In the genomic region with DNA sequence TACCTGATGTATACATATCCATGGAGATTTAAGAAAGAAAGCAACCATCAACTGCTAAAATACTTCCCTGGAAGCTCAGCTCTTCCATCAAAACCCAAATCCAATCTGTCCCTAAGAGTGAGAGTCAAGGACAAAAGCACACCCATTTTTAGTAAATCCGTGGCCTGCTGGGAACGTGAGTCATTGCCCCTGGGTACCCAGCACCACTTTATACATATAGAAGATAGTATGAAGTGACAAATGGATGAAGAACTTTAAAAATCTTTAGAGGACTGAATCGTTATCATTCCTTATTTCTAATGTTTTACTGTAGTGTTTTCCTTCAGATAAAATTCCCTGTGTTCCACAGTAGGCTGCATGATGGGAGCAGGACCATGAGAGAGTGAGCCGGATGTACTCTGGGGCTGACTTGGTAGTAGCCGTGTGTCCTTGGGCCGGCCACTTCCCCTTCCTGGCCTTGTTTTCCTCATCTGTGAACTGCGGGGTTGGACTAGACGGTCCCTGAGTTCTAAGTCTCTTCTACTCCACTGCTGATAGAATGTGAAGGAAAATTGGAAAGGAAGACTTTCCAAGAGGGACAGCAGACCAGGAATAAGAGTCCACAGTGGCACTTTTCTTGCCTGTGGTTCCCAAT, we compare ENCODE assay signal across 17 cellular contexts. TPM values are rescaled to one million over a fixed set of nuclear protein-coding genes. Genes with fewer than 3 reads are reported as not detected.
A peak's percentile ranks its signal among the peaks of the same experiment; 100 is the strongest.
DNase-seq lines count a peak whose midpoint lies in the region; ATAC-seq and TF ChIP-seq lines count a peak whose summit lies in the region.
"Had no signal": no experiment of that assay in that cellular context is flagged by ENCODE, and none has a peak within 500 bp of the region (broad histone marks: within the 10 kb centered on the region; RNA-seq: fewer than 3 reads in every experiment).

No MANE protein-coding gene starts in this region.

- no peaks in the 10 kb centered on the region for H4K20me1 ChIP-seq in OCI-LY1 (ENCODE audit: insufficient read depth, low read length)

- no peaks in the 10 kb centered on the region for H3K9me3 ChIP-seq in OCI-LY1 (ENCODE audit: low read length)
- H3K9me3 ChIP-seq in spleen, result no peaks in the 10 kb centered on the region
- H3K9me3 ChIP-seq: esophagus muscularis mucosa, lower lobe of right lung, suprapubic skin had no signal

- no peaks in the 10 kb centered on the region for H3K79me2 ChIP-seq in OCI-LY1 (ENCODE audit: insufficient read depth, low read length)
- H3K79me2 ChIP-seq: parathyroid adenoma had no signal

- 47 to 66% (median 53%) methylated on average over 8 of the region's 8 CpGs for WGBS in spleen, 5 donors

- DNase-seq in EL (peak; percentile 41), dermis blood vessel endothelial cell (peak; percentile 34), spleen (peak; percentile 83), DMS153 (lab: John Stamatoyannopoulos, UW) (no peak), retina (no peak)
- DNase-seq: lower lobe of right lung; NCI-H2081 treated with DMSO at 0.1 percent for 48 hours; NCI-H524; SHP77; stimulated activated CD8-positive, alpha-beta memory T cell treated with anti-CD3 and anti-CD28 coated beads, Interleukin-4, amount 100 ng/mL, for 48 hours had no signal

- peak overlapping the region; percentile 22; the same call in 1 of the 2 replicates for H3K4me2 ChIP-seq in OCI-LY1 (ENCODE audit: low read length)

- H3K36me3 ChIP-seq in OCI-LY1 (ENCODE audit: insufficient read depth, low read length) (peaks cover 23% of the 10 kb centered on the region; the same call in 1 of the 2 replicates), spleen (peaks cover 0 to 16% (median 6%) of the 10 kb centered on the region in 6 donors)
- H3K36me3 ChIP-seq: cardiac muscle cell, lower lobe of right lung, suprapubic skin had no signal

- H3K9me2 ChIP-seq in OCI-LY1 (ENCODE audit: low read depth, low read length), result no peaks in the 10 kb centered on the region

- peaks cover 15% of the 10 kb centered on the region for H3F3A ChIP-seq in OCI-LY1 (ENCODE audit: insufficient read depth, low read length)

- no peak for ATAC-seq in GM18505 (IDR thresholded peaks at IDR 0.05; ENCODE audit: unreplicated experiment)
- ATAC-seq: lower lobe of right lung had no signal

- H3K4me1 ChIP-seq in OCI-LY1 (ENCODE audit: insufficient read depth, low read length, severe bottlenecking), result peaks cover 80% of the 10 kb centered on the region
- peaks cover 30 to 91% (median 75%) of the 10 kb centered on the region in 6 donors for H3K4me1 ChIP-seq in spleen
- H3K4me1 ChIP-seq: esophagus muscularis mucosa had no signal

- no peak overlapping the region for H2AFZ ChIP-seq in OCI-LY1 (ENCODE audit: low read length)
- H2AFZ ChIP-seq: parathyroid adenoma had no signal

- TF ChIP-seq CTCF in OCI-LY1 (IDR thresholded peaks at IDR 0.05; ENCODE audit: low read length) (no peak), spleen (IDR thresholded peaks at IDR 0.05 in 8 of 11, conservative IDR thresholded peaks at IDR 0.05 in 3 of 11) (no peak)

- peak overlapping the region; percentile 37; the same call in 1 of the 2 replicates for H3K9ac ChIP-seq in OCI-LY1 (ENCODE audit: low read length)
- H3K9ac ChIP-seq: parathyroid adenoma had no signal

- H3K27ac ChIP-seq in OCI-LY1 (ENCODE audit: low read depth, low read length, poor library complexity, severe bottlenecking) (peak overlapping the region; percentile 100), spleen (peak overlapping the region; percentile 56 to 87 (median 76))
- H3K27ac ChIP-seq: cardiac muscle cell, esophagus muscularis mucosa, lower lobe of right lung, parathyroid adenoma, suprapubic skin had no signal

- intact Hi-C loops in spleen (cut with DNase I; ENCODE audit: low total_unique reads), result no loop called here

- no peak overlapping the region for H3K4me3 ChIP-seq in OCI-LY1 (ENCODE audit: low read depth, low read length, poor library complexity, severe bottlenecking)
- H3K4me3 ChIP-seq in spleen, result no peak overlapping the region
- H3K4me3 ChIP-seq: cardiac muscle cell, esophagus muscularis mucosa, lower lobe of right lung, skin epidermis, suprapubic skin had no signal

- no peaks in the 10 kb centered on the region for H3K27me3 ChIP-seq in OCI-LY1 (ENCODE audit: insufficient read depth, low read length)
- no peaks in the 10 kb centered on the region for H3K27me3 ChIP-seq in spleen (replicated peaks in 1 of 7)
- H3K27me3 ChIP-seq: cardiac muscle cell, esophagus muscularis mucosa, suprapubic skin had no signal

- TF ChIP-seq POLR2A in spleen (IDR thresholded peaks at IDR 0.05) (no peak), GM18505 (IDR thresholded peaks at IDR 0.05; ENCODE audit: borderline replicate concordance, extremely low read depth, insufficient read depth, insufficient read length) (no peak)

RNA-seq across cellular contexts. Expression of a gene that starts 28.5 kb away (rescaled TPM):
- total RNA-seq in dermis blood vessel endothelial cell (38.5 and 44.4 TPM in 2 replicates), spleen (10 to 100 TPM; 16.6 to 26.7 (median 22.2) TPM)
- polyA plus RNA-seq in spleen, result 1 to 10 TPM; 5.2 to 7.0 (median 5.7) TPM

RNA-seq across cellular contexts. Expression of a gene that starts 38.5 kb away (rescaled TPM):
- 12.3 and 15.1 TPM in 2 replicates for total RNA-seq in dermis blood vessel endothelial cell
- 10 to 100 TPM; 14.6 to 32.0 (median 19.4) TPM for total RNA-seq in spleen
- polyA plus RNA-seq in spleen, result 1 to 10 TPM; 2.5 to 4.4 (median 4.3) TPM

Comparison
In these comparisons a context has a peak if more than half of its experiments do, and no peak if none do; other contexts are left out.
1. DNase-seq: peak in EL (single experiment), dermis blood vessel endothelial cell (single experiment) and spleen (single experiment); none in DMS153 (single experiment) and retina (single experiment).